26 cellular contexts compared by ENCODE assay signal in genomic region chr20:40641809-40642208, GRCh38.
"Had no signal": no experiment of that assay in that cellular context is flagged by ENCODE, and none has a peak within 500 bp of the region (broad histone marks: within the 10 kb centered on the region; RNA-seq: fewer than 3 reads in every experiment).

No MANE protein-coding gene starts in this region.

- H3K4me3 Mint-ChIP-seq: dendritic cell treated with granulocyte-macrophage colony-stimulating factor and Interleukin-4, amounts not matched to agents 40 ng/mL and 50 ng/mL, for 4 days; effector memory CD8-positive, alpha-beta T cell; endodermal cell; mesothelial cell of epicardium had no signal

- H3K4me1 Mint-ChIP-seq: endodermal cell had no signal

- H3K27me3 ChIP-seq: colonic mucosa, gastrocnemius medialis had no signal

- H3K4me1 ChIP-seq: colonic mucosa, gastrocnemius medialis had no signal

- H3K4me3 ChIP-seq: colonic mucosa, esophagus squamous epithelium, gastrocnemius medialis, heart right ventricle, left ventricle myocardium inferior, lower lobe of right lung, mucosa of descending colon had no signal

- H3K36me3 ChIP-seq: colonic mucosa, esophagus squamous epithelium, gastrocnemius medialis, heart right ventricle, left ventricle myocardium inferior, lower lobe of right lung had no signal

- H3K27ac ChIP-seq: colonic mucosa, epithelial cell of prostate, esophagus squamous epithelium, gastrocnemius medialis, heart right ventricle, left ventricle myocardium inferior, lower lobe of right lung had no signal

- DNase-seq: cerebellar nuclear complex; colonic mucosa; cortex of kidney; effector CD8-positive, alpha-beta T cell; effector memory CD8-positive, alpha-beta T cell; endodermal cell; erythroblast; esophagus squamous epithelium; foreskin fibroblast; foreskin melanocyte; gastrocnemius medialis; glutamatergic neuron; head of caudate nucleus; heart right ventricle; hippocampal formation; left cardiac atrium; left ventricle myocardium inferior; lower lobe of right lung; mesenchymal stem cell; mucosa of descending colon had no signal

- H3K9me3 Mint-ChIP-seq: dendritic cell treated with granulocyte-macrophage colony-stimulating factor and Interleukin-4, amounts not matched to agents 40 ng/mL and 50 ng/mL, for 4 days; effector memory CD8-positive, alpha-beta T cell; endodermal cell; mesothelial cell of epicardium had no signal

- ATAC-seq: effector memory CD8-positive, alpha-beta T cell; gastrocnemius medialis; left cardiac atrium had no signal

- H3K9me3 ChIP-seq: colonic mucosa, esophagus squamous epithelium, gastrocnemius medialis, heart right ventricle, left ventricle myocardium inferior, lower lobe of right lung, mucosa of descending colon had no signal

- H3K36me3 Mint-ChIP-seq: mesothelial cell of epicardium had no signal

- FAIRE-seq: endometrium, islet of Langerhans, keratinocyte had no signal

- H3K27ac Mint-ChIP-seq: dendritic cell treated with granulocyte-macrophage colony-stimulating factor and Interleukin-4, amounts not matched to agents 40 ng/mL and 50 ng/mL, for 4 days; effector memory CD8-positive, alpha-beta T cell; endodermal cell; mesothelial cell of epicardium had no signal
